1 cellular context compared by ENCODE assay signal in the genomic region with DNA sequence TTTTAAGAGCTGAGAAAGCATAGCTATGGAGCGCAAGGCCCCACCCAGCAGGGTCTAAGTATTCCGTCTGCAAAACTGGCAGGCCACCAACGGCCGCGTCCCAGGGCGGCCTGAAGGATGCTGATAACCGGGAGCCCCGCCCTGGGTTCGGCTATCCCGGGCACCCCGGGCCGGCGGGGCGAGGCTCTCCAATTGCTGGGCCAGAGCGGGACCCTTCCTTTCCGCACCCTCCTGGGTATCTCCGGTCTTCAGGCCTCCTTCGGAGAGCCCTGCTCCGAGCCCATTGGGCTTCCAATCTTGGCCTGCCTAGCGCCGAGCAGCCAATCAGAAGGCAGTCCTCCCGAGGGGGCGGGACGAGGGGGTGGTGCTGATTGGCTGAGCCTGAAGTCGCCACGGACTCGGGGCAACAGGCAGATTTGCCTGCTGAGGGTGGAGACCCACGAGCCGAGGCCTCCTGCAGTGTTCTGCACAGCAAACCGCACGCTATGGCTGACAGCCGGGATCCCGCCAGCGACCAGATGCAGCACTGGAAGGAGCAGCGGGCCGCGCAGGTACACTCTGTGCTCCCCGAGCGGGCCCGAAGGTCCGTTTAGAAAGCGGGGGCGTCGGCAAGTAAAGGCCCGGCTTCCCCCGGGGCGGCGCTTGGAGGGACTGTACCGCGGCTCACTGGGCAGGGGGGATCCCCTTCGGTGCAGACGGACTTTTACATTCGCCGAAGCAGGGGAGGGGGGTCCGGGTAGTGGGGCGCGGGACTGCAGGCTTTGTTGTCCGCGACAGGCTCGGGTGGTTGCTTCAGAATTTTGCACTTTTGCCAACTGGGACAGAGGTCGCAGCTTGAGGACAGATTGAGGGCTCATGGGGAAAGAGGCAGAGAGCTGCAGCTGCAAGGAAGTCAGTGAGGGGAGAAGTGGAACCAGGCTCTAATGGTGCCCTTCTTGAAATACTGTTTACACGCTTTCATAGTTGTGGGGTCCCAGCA.
TF ChIP-seq lines count a peak whose summit lies in the region.

A gene (plus strand): TSS at position 406 of the 979 bp plus-strand sequence. CDS start 80 bp downstream, at position 486.

TF ChIP-seq in H1, 55 proteins besides CTCF, POLR2A, EP300 and RAD21 (continued from another document):
- TF ChIP-seq TAF1 (IDR thresholded peaks at IDR 0.05; ENCODE audit: low read depth, low read length) (no peak), POLR2AphosphoS5 (IDR thresholded peaks at IDR 0.05; ENCODE audit: low read depth, low read length) (0 out of 2 replicates have a peak, but pooled peaks have one; percentile 15), BACH1 (IDR thresholded peaks at IDR 0.05; ENCODE audit: low read length) (no peak), RNF2 (IDR thresholded peaks at IDR 0.05; ENCODE audit: borderline replicate concordance, low read depth, low read length, missing control alignments, poor library complexity, severe bottlenecking) (no peak), SP2 (IDR thresholded peaks at IDR 0.05; ENCODE audit: low read length) (peak; percentile 42), SUZ12 (IDR thresholded peaks at IDR 0.05; ENCODE audit: low read length) (no peak), TEAD4 (IDR thresholded peaks at IDR 0.05; ENCODE audit: low read depth, low read length) (no peak), TCF12 (IDR thresholded peaks at IDR 0.05; ENCODE audit: low read depth, low read length) (no peak), NRF1 (IDR thresholded peaks at IDR 0.05; ENCODE audit: low read depth, low read length) (no peak), POU5F1 (IDR thresholded peaks at IDR 0.05; ENCODE audit: low read depth, low read length) (no peak), NANOG (IDR thresholded peaks at IDR 0.05; ENCODE audit: insufficient read depth, low read depth, low read length, poor library complexity, severe bottlenecking) (no peak), CHD1 (IDR thresholded peaks at IDR 0.05; ENCODE audit: low read depth, low read length) (no peak), EZH2 (IDR thresholded peaks at IDR 0.05; ENCODE audit: low read depth, low read length, severe bottlenecking) (no peak), RFX5 (IDR thresholded peaks at IDR 0.05; ENCODE audit: borderline replicate concordance, low read depth, low read length) (no peak), SIN3A (conservative IDR thresholded peaks at IDR 0.05 in 1 of 2, IDR thresholded peaks at IDR 0.05 in 1 of 2; ENCODE audit: low read depth in 1 of 2, low read length in 2 of 2) (no peak), HDAC2 (IDR thresholded peaks at IDR 0.05; ENCODE audit: borderline replicate concordance in 1 of 2, low read depth in 2 of 2, low read length in 2 of 2) (no peak), CBX5 (IDR thresholded peaks at IDR 0.05; ENCODE audit: low read depth, low read length) (no peak), CBX8 (IDR thresholded peaks at IDR 0.05; ENCODE audit: borderline replicate concordance, low read depth, low read length) (no peak), CREB1 (IDR thresholded peaks at IDR 0.05) (no peak), KDM5A (IDR thresholded peaks at IDR 0.05; ENCODE audit: low read length) (no peak), CHD2 (IDR thresholded peaks at IDR 0.05; ENCODE audit: low read length) (0 out of 2 replicates have a peak, but pooled peaks have one; percentile 26)
- TF ChIP-seq, protein P1, sequence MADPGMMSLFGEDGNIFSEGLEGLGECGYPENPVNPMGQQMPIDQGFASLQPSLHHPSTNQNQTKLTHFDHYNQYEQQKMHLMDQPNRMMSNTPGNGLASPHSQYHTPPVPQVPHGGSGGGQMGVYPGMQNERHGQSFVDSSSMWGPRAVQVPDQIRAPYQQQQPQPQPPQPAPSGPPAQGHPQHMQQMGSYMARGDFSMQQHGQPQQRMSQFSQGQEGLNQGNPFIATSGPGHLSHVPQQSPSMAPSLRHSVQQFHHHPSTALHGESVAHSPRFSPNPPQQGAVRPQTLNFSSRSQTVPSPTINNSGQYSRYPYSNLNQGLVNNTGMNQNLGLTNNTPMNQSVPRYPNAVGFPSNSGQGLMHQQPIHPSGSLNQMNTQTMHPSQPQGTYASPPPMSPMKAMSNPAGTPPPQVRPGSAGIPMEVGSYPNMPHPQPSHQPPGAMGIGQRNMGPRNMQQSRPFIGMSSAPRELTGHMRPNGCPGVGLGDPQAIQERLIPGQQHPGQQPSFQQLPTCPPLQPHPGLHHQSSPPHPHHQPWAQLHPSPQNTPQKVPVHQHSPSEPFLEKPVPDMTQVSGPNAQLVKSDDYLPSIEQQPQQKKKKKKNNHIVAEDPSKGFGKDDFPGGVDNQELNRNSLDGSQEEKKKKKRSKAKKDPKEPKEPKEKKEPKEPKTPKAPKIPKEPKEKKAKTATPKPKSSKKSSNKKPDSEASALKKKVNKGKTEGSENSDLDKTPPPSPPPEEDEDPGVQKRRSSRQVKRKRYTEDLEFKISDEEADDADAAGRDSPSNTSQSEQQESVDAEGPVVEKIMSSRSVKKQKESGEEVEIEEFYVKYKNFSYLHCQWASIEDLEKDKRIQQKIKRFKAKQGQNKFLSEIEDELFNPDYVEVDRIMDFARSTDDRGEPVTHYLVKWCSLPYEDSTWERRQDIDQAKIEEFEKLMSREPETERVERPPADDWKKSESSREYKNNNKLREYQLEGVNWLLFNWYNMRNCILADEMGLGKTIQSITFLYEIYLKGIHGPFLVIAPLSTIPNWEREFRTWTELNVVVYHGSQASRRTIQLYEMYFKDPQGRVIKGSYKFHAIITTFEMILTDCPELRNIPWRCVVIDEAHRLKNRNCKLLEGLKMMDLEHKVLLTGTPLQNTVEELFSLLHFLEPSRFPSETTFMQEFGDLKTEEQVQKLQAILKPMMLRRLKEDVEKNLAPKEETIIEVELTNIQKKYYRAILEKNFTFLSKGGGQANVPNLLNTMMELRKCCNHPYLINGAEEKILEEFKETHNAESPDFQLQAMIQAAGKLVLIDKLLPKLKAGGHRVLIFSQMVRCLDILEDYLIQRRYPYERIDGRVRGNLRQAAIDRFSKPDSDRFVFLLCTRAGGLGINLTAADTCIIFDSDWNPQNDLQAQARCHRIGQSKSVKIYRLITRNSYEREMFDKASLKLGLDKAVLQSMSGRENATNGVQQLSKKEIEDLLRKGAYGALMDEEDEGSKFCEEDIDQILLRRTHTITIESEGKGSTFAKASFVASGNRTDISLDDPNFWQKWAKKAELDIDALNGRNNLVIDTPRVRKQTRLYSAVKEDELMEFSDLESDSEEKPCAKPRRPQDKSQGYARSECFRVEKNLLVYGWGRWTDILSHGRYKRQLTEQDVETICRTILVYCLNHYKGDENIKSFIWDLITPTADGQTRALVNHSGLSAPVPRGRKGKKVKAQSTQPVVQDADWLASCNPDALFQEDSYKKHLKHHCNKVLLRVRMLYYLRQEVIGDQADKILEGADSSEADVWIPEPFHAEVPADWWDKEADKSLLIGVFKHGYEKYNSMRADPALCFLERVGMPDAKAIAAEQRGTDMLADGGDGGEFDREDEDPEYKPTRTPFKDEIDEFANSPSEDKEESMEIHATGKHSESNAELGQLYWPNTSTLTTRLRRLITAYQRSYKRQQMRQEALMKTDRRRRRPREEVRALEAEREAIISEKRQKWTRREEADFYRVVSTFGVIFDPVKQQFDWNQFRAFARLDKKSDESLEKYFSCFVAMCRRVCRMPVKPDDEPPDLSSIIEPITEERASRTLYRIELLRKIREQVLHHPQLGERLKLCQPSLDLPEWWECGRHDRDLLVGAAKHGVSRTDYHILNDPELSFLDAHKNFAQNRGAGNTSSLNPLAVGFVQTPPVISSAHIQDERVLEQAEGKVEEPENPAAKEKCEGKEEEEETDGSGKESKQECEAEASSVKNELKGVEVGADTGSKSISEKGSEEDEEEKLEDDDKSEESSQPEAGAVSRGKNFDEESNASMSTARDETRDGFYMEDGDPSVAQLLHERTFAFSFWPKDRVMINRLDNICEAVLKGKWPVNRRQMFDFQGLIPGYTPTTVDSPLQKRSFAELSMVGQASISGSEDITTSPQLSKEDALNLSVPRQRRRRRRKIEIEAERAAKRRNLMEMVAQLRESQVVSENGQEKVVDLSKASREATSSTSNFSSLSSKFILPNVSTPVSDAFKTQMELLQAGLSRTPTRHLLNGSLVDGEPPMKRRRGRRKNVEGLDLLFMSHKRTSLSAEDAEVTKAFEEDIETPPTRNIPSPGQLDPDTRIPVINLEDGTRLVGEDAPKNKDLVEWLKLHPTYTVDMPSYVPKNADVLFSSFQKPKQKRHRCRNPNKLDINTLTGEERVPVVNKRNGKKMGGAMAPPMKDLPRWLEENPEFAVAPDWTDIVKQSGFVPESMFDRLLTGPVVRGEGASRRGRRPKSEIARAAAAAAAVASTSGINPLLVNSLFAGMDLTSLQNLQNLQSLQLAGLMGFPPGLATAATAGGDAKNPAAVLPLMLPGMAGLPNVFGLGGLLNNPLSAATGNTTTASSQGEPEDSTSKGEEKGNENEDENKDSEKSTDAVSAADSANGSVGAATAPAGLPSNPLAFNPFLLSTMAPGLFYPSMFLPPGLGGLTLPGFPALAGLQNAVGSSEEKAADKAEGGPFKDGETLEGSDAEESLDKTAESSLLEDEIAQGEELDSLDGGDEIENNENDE (IDR thresholded peaks at IDR 0.05; ENCODE audit: insufficient replicate concordance, low read length), result no peak
- TF ChIP-seq, protein P2, sequence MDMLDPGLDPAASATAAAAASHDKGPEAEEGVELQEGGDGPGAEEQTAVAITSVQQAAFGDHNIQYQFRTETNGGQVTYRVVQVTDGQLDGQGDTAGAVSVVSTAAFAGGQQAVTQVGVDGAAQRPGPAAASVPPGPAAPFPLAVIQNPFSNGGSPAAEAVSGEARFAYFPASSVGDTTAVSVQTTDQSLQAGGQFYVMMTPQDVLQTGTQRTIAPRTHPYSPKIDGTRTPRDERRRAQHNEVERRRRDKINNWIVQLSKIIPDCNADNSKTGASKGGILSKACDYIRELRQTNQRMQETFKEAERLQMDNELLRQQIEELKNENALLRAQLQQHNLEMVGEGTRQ (IDR thresholded peaks at IDR 0.05; ENCODE audit: low read length), result no peak
